1 cellular context compared by ENCODE assay signal in genomic region chr5:491856-492155, GRCh38.
TF ChIP-seq lines count a peak whose summit lies in the region.

No MANE protein-coding gene starts in this region.

TF ChIP-seq in GM23338, 12 proteins besides CTCF, POLR2A, EP300 and RAD21 (continued from another document):
- TF ChIP-seq ZNF462 (CRISPR knock-in tag; IDR thresholded peaks at IDR 0.05), result no peak
- no peak for TF ChIP-seq ZNF331 (CRISPR knock-in tag; IDR thresholded peaks at IDR 0.05; ENCODE audit: low read depth)
- TF ChIP-seq, protein P1, sequence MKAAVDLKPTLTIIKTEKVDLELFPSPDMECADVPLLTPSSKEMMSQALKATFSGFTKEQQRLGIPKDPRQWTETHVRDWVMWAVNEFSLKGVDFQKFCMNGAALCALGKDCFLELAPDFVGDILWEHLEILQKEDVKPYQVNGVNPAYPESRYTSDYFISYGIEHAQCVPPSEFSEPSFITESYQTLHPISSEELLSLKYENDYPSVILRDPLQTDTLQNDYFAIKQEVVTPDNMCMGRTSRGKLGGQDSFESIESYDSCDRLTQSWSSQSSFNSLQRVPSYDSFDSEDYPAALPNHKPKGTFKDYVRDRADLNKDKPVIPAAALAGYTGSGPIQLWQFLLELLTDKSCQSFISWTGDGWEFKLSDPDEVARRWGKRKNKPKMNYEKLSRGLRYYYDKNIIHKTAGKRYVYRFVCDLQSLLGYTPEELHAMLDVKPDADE (IDR thresholded peaks at IDR 0.05), result no peak
TF ChIP-seq in GM23338: peak in this region for 0.
